In genomic region chr11:94719864-94720263, GRCh38 we compare ENCODE assay signal across 26 cellular contexts. TPM values are rescaled to one million over a fixed set of nuclear protein-coding genes. Genes with fewer than 3 reads are reported as not detected.
DNase-seq lines count a peak whose midpoint lies in the region; ATAC-seq and TF ChIP-seq lines count a peak whose summit lies in the region.
"Had no signal": no experiment of that assay in that cellular context is flagged by ENCODE, and none has a peak within 500 bp of the region (broad histone marks: within the 10 kb centered on the region; RNA-seq: fewer than 3 reads in every experiment).

No MANE protein-coding gene starts in this region.

- RAD21 ChIA-PET in HCT116 (lab: Charles Lee; ENCODE audit: low non-redundant PET in 1 of 2, low total read pairs in 2 of 2, uncharacterized antibody in 2 of 2, unreplicated experiment in 2 of 2): no interaction called here

- no peaks in the 10 kb centered on the region for H3K36me3 Mint-ChIP-seq in activated naive CD4-positive, alpha-beta T cell treated with anti-CD3 and anti-CD28 coated beads, Interleukin-2, amount 10 ng/mL, durations not matched to agents 7 days and 5 days
- no peaks in the 10 kb centered on the region for H3K36me3 Mint-ChIP-seq in CD14-positive monocyte
- H3K36me3 Mint-ChIP-seq: CD4-positive, alpha-beta memory T cell; CD4-positive, CD25-positive, alpha-beta regulatory T cell; CD8-positive, alpha-beta memory T cell had no signal

- H3K9me3 Mint-ChIP-seq in activated naive CD4-positive, alpha-beta T cell treated with anti-CD3 and anti-CD28 coated beads, Interleukin-2, amount 10 ng/mL, durations not matched to agents 7 days and 5 days: no peaks in the 10 kb centered on the region
- H3K9me3 Mint-ChIP-seq in CD14-positive monocyte: peaks cover 0 to 2% (median 1%) of the 10 kb centered on the region in 7 donors

- no peak for TF ChIP-seq RAD21 in HCT116 (IDR thresholded peaks at IDR 0.05; ENCODE audit: low read depth)

- POLR2A ChIA-PET in HCT116 (lab: Charles Lee): no interaction called here

- H3K9ac ChIP-seq in HCT116 (ENCODE audit: low read length) (no peak overlapping the region), mesendoderm (ENCODE audit: low read length) (no peak overlapping the region)
- H3K9ac ChIP-seq: BLaER1 treated with 17β-estradiol and CSF1 and Interleukin-3, amounts not matched to agents 10 nM and 100 nM had no signal

- H3K4me1 Mint-ChIP-seq in activated naive CD4-positive, alpha-beta T cell treated with anti-CD3 and anti-CD28 coated beads, Interleukin-2, amount 10 ng/mL, durations not matched to agents 7 days and 5 days: no peaks in the 10 kb centered on the region
- peaks cover 2% of the 10 kb centered on the region for H3K4me1 Mint-ChIP-seq in CD14-positive monocyte
- H3K4me1 Mint-ChIP-seq: B cell; CD4-positive, alpha-beta memory T cell; CD4-positive, CD25-positive, alpha-beta regulatory T cell; CD8-positive, alpha-beta memory T cell had no signal

- no peak for ATAC-seq in HCT116
- ATAC-seq in gastrocnemius medialis: peak in 1 of 2 donors; percentile 21
- ATAC-seq: A549, GM12878 had no signal

- H3K4me2 ChIP-seq in HCT116 (ENCODE audit: low read length) (no peak overlapping the region), mesendoderm (ENCODE audit: low read length) (no peak overlapping the region)
- H3K4me2 ChIP-seq: A549; BLaER1 treated with 17β-estradiol and CSF1 and Interleukin-3, amounts not matched to agents 10 nM and 100 nM had no signal

- no peak for TF ChIP-seq CTCF in HCT116 (IDR thresholded peaks at IDR 0.05 in 2 of 3, conservative IDR thresholded peaks at IDR 0.05 in 1 of 3; ENCODE audit: borderline replicate concordance in 1 of 3, insufficient read depth in 1 of 3, low read depth in 2 of 3, low read length in 2 of 3)
- no peak for TF ChIP-seq CTCF in gastrocnemius medialis (IDR thresholded peaks at IDR 0.05 in 4 of 5, conservative IDR thresholded peaks at IDR 0.05 in 1 of 5)
- TF ChIP-seq CTCF in CD14-positive monocyte (IDR thresholded peaks at IDR 0.05): no peak

- H2AK5ac ChIP-seq in mesendoderm (ENCODE audit: low read length): no peak overlapping the region

- no peak overlapping the region for H2BK15ac ChIP-seq in mesendoderm (replicated peaks; ENCODE audit: low read depth)

- peak overlapping the region; percentile 0 for H2AFZ ChIP-seq in HCT116 (ENCODE audit: low read depth, low read length, poor library complexity, severe bottlenecking)

- H3K4me3 ChIP-seq in HCT116 (replicated peaks in 1 of 2; ENCODE audit: low read depth in 1 of 2, low read length in 2 of 2) (no peak overlapping the region), mesendoderm (ENCODE audit: low read length) (no peak overlapping the region), gastrocnemius medialis (no peak overlapping the region)
- H3K4me3 ChIP-seq: A549; BLaER1 treated with 17β-estradiol and CSF1 and Interleukin-3, amounts not matched to agents 10 nM and 100 nM; GM12878 had no signal

- TF ChIP-seq POLR2A in HCT116 (IDR thresholded peaks at IDR 0.05; ENCODE audit: borderline replicate concordance, extremely low read depth, insufficient read depth, insufficient read length) (no peak), gastrocnemius medialis (IDR thresholded peaks at IDR 0.05) (no peak)

- H3K4me3 Mint-ChIP-seq in activated naive CD4-positive, alpha-beta T cell treated with anti-CD3 and anti-CD28 coated beads, Interleukin-2, amount 10 ng/mL, durations not matched to agents 7 days and 5 days: no peak overlapping the region
- H3K4me3 Mint-ChIP-seq in CD14-positive monocyte: no peak overlapping the region
- H3K4me3 Mint-ChIP-seq: B cell; CD4-positive, alpha-beta memory T cell; CD4-positive, CD25-positive, alpha-beta regulatory T cell; CD8-positive, alpha-beta memory T cell had no signal

- H4K20me1 ChIP-seq in HCT116 (ENCODE audit: insufficient read depth): no peaks in the 10 kb centered on the region
- H4K20me1 ChIP-seq: BLaER1 treated with 17β-estradiol and CSF1 and Interleukin-3, amounts not matched to agents 10 nM and 100 nM had no signal

- no peaks in the 10 kb centered on the region for H3K9me3 ChIP-seq in HCT116 (ENCODE audit: control insufficient read depth in 1 of 2, insufficient read depth in 1 of 2, low read depth in 1 of 2, low read length in 2 of 2)
- no peaks in the 10 kb centered on the region for H3K9me3 ChIP-seq in gastrocnemius medialis
- H3K9me3 ChIP-seq: A549 had no signal

- H3K36me3 ChIP-seq in HCT116 (ENCODE audit: control insufficient read depth in 1 of 2, insufficient read depth in 2 of 2, low read length in 2 of 2): no peaks in the 10 kb centered on the region
- no peaks in the 10 kb centered on the region for H3K36me3 ChIP-seq in mesendoderm (ENCODE audit: control insufficient read depth, insufficient read depth, low read length)
- H3K36me3 ChIP-seq in gastrocnemius medialis: no peaks in the 10 kb centered on the region
- H3K36me3 ChIP-seq: BLaER1 treated with 17β-estradiol and CSF1 and Interleukin-3, amounts not matched to agents 10 nM and 100 nM had no signal

- H3K79me2 ChIP-seq in HCT116 (ENCODE audit: insufficient read depth, low read length): no peaks in the 10 kb centered on the region
- no peaks in the 10 kb centered on the region for H3K79me2 ChIP-seq in mesendoderm (ENCODE audit: control insufficient read depth, insufficient read depth, low read length)

- no peak overlapping the region for H2BK120ac ChIP-seq in mesendoderm (ENCODE audit: low read depth, low read length)

- H3K23ac ChIP-seq in mesendoderm (ENCODE audit: low read length): no peak overlapping the region

- peak overlapping the region; percentile 68 for H3K18ac ChIP-seq in mesendoderm (ENCODE audit: low read length)

- no CpG with 5 or more reads among the region's 3 CpGs for WGBS in mesendoderm (ENCODE audit: extremely low coverage, insufficient coverage, low lambda C conversion rate)

- H3K4me1 ChIP-seq in HCT116 (ENCODE audit: control insufficient read depth in 1 of 2, insufficient read depth in 2 of 2, low read length in 2 of 2): no peaks in the 10 kb centered on the region
- no peaks in the 10 kb centered on the region for H3K4me1 ChIP-seq in mesendoderm (ENCODE audit: control insufficient read depth, low read depth, low read length)
- peaks cover 28 to 32% of the 10 kb centered on the region in 2 donors for H3K4me1 ChIP-seq in gastrocnemius medialis
- H3K4me1 ChIP-seq: A549; BLaER1 treated with 17β-estradiol and CSF1 and Interleukin-3, amounts not matched to agents 10 nM and 100 nM had no signal

- in situ Hi-C loops in gastrocnemius medialis (cut with MboI; ENCODE audit: low sequenced_read_pairs in 4 of 4): no loop called here

- intact Hi-C loops in HCT116 (cut with micrococcal nuclease) (no loop called here), gastrocnemius medialis (cut with DNase I; ENCODE audit: low total_unique reads) (no loop called here), CD14-positive monocyte (cut with micrococcal nuclease) (no loop called here)

- H3K27me3 Mint-ChIP-seq in activated naive CD4-positive, alpha-beta T cell treated with anti-CD3 and anti-CD28 coated beads, Interleukin-2, amount 10 ng/mL, durations not matched to agents 7 days and 5 days: peaks cover 33% of the 10 kb centered on the region
- peaks cover 2 to 10% (median 3%) of the 10 kb centered on the region in 3 donors for H3K27me3 Mint-ChIP-seq in CD14-positive monocyte (ENCODE audit: low read depth in 3 of 3)

- no peaks in the 10 kb centered on the region for H3K79me1 ChIP-seq in mesendoderm (ENCODE audit: low read length)

- no peaks in the 10 kb centered on the region for H3K9me2 ChIP-seq in HCT116 (ENCODE audit: insufficient read depth)

- no peak overlapping the region for H4K8ac ChIP-seq in mesendoderm (ENCODE audit: low read depth, low read length)

- H3K27me3 ChIP-seq in HCT116 (ENCODE audit: insufficient read depth, low read length) (no peaks in the 10 kb centered on the region), mesendoderm (ENCODE audit: insufficient read depth, low read length, poor library complexity) (no peaks in the 10 kb centered on the region), gastrocnemius medialis (no peaks in the 10 kb centered on the region)
- H3K27me3 ChIP-seq: BLaER1 treated with 17β-estradiol and CSF1 and Interleukin-3, amounts not matched to agents 10 nM and 100 nM had no signal

- no peak overlapping the region for H3K27ac ChIP-seq in HCT116 (ENCODE audit: low read depth, low read length)
- no peak overlapping the region for H3K27ac ChIP-seq in mesendoderm (ENCODE audit: low read depth, low read length)
- H3K27ac ChIP-seq in gastrocnemius medialis: peak overlapping the region; percentile 12 to 71 (median 66)
- H3K27ac ChIP-seq: 22Rv1; A549; BLaER1 treated with 17β-estradiol and CSF1 and Interleukin-3, amounts not matched to agents 10 nM and 100 nM; C4-2B had no signal

- no peak overlapping the region for H2BK5ac ChIP-seq in mesendoderm (ENCODE audit: low read length)

- no peak overlapping the region for H3K27ac Mint-ChIP-seq in activated naive CD4-positive, alpha-beta T cell treated with anti-CD3 and anti-CD28 coated beads, Interleukin-2, amount 10 ng/mL, durations not matched to agents 7 days and 5 days
- no peak overlapping the region for H3K27ac Mint-ChIP-seq in CD14-positive monocyte
- H3K27ac Mint-ChIP-seq: B cell; CD4-positive, alpha-beta memory T cell; CD8-positive, alpha-beta memory T cell had no signal

- H4K5ac ChIP-seq in mesendoderm (ENCODE audit: low read length): no peak overlapping the region

- no peak overlapping the region for H3K4ac ChIP-seq in mesendoderm (ENCODE audit: low read depth, low read length)

- DNase-seq in NCI-H446 treated with DMSO at 0.1 percent for 48 hours (lab: John Stamatoyannopoulos, UW) (peak; percentile 48), NCI-H446 (lab: John Stamatoyannopoulos, UW) (no peak), HCT116 (ENCODE audit: low read depth, low spot score) (no peak), mesendoderm (no peak), gastrocnemius medialis (no peak), NCI-H1930 (lab: John Stamatoyannopoulos, UW) (no peak), CD14-positive monocyte (ENCODE audit: low spot score) (no peak)
- no peak for DNase-seq in activated naive CD4-positive, alpha-beta T cell treated with anti-CD3 and anti-CD28 coated beads, Interleukin-2, amount 10 ng/mL, durations not matched to agents 7 days and 5 days
- DNase-seq: AML-193; CD4-positive, alpha-beta memory T cell; CD4-positive, CD25-positive, alpha-beta regulatory T cell; CD8-positive, alpha-beta memory T cell; COR-L47; DMS 273 treated with DMSO at 0.1 percent for 48 hours; DMS153; DMS53; DMS79; DND-41; EL; GDM1 had no signal

- CTCF ChIA-PET in HCT116 (lab: Charles Lee): no interaction called here
- CTCF ChIA-PET in activated naive CD4-positive, alpha-beta T cell treated with anti-CD3 and anti-CD28 coated beads, Interleukin-2, amount 10 ng/mL, durations not matched to agents 7 days and 5 days (lab: Charles Lee): no interaction called here

- BruUV-seq in HCT116 (replicated peaks; lab: Mats Ljungman, UMichigan): no TSS peak

- no peak overlapping the region for H3K56ac ChIP-seq in mesendoderm (ENCODE audit: low read length)

TF ChIP-seq in HCT116, 20 proteins besides CTCF, POLR2A, EP300 and RAD21 (continues in another document):
- TF ChIP-seq ZNF274 (IDR thresholded peaks at IDR 0.05; ENCODE audit: low read depth, low read length): no peak
- TF ChIP-seq JUND (IDR thresholded peaks at IDR 0.05): no peak

RNA-seq across cellular contexts. Expression of gene AMOTL1, which starts 48.3 kb away (rescaled TPM):
- total RNA-seq in HCT116 (2021; ENCODE audit: unreplicated experiment) (27.6 TPM), gastrocnemius medialis (100 to 1,000 TPM; 150 to 393 (median 244) TPM)
- 8.8 and 9.6 TPM in 2 replicates for polyA plus RNA-seq in HCT116 (2012)
- 37.8 TPM for polyA plus RNA-seq in mesendoderm (2013, experiment 1 of 2)
- 36.9 TPM for polyA plus RNA-seq in mesendoderm (2013, experiment 2 of 2)
- under 1 TPM; 0.46 to 0.66 TPM for polyA plus RNA-seq in CD14-positive monocyte

Comparison
In these comparisons a context has a peak if more than half of its experiments do, and no peak if none do; other contexts are left out.
1. H3K27ac ChIP-seq: peak in gastrocnemius medialis (4 of 4); none in HCT116 (single experiment) and mesendoderm (single experiment).